1 cellular context compared by ENCODE assay signal in genomic region chr2:21270083-21270491, GRCh38.
TF ChIP-seq lines count a peak whose summit lies in the region.

No MANE protein-coding gene starts in this region.

TF ChIP-seq in K562, 482 proteins besides CTCF, POLR2A, EP300 and RAD21 (continued from another document):
- TF ChIP-seq, protein P1, sequence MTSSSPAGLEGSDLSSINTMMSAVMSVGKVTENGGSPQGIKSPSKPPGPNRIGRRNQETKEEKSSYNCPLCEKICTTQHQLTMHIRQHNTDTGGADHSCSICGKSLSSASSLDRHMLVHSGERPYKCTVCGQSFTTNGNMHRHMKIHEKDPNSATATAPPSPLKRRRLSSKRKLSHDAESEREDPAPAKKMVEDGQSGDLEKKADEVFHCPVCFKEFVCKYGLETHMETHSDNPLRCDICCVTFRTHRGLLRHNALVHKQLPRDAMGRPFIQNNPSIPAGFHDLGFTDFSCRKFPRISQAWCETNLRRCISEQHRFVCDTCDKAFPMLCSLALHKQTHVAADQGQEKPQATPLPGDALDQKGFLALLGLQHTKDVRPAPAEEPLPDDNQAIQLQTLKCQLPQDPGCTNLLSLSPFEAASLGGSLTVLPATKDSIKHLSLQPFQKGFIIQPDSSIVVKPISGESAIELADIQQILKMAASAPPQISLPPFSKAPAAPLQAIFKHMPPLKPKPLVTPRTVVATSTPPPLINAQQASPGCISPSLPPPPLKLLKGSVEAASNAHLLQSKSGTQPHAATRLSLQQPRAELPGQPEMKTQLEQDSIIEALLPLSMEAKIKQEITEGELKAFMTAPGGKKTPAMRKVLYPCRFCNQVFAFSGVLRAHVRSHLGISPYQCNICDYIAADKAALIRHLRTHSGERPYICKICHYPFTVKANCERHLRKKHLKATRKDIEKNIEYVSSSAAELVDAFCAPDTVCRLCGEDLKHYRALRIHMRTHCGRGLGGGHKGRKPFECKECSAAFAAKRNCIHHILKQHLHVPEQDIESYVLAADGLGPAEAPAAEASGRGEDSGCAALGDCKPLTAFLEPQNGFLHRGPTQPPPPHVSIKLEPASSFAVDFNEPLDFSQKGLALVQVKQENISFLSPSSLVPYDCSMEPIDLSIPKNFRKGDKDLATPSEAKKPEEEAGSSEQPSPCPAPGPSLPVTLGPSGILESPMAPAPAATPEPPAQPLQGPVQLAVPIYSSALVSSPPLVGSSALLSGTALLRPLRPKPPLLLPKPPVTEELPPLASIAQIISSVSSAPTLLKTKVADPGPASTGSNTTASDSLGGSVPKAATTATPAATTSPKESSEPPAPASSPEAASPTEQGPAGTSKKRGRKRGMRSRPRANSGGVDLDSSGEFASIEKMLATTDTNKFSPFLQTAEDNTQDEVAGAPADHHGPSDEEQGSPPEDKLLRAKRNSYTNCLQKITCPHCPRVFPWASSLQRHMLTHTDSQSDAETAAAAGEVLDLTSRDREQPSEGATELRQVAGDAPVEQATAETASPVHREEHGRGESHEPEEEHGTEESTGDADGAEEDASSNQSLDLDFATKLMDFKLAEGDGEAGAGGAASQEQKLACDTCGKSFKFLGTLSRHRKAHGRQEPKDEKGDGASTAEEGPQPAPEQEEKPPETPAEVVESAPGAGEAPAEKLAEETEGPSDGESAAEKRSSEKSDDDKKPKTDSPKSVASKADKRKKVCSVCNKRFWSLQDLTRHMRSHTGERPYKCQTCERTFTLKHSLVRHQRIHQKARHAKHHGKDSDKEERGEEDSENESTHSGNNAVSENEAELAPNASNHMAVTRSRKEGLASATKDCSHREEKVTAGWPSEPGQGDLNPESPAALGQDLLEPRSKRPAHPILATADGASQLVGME (CRISPR knock-in tag; IDR thresholded peaks at IDR 0.05): no peak
- TF ChIP-seq TSC22D4 (tag; IDR thresholded peaks at IDR 0.05): no peak
